In the genomic region with DNA sequence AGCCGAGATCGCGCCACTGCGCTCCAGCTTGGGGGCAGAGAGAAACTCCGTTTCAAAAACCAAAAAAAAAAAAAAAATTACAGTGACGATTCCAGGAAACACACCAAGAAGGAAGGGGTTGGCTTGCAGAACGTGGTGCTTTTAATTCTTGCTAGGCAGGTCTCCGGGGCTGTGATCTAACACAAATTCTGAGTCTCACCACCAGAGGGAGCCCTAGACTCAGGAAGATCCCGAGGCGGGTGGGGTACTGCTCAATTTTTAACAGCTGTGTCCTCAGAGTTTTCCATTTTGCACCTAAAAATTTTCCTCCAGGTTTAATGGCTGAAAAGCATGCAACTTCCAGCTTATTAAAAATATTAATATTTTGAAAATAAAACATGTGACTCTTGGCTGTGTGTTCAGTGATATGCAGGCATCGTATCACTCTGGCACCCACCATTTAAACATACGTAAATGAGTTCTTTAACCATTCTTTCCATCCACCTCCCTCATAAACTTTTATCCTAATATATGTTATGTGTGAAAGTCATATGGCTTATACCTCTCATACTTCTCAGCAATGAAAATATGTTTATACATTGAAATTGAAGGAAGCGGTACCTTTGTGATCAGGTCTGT, we compare ENCODE assay signal across 8 cellular contexts. TPM values are rescaled to one million over a fixed set of nuclear protein-coding genes. Genes with fewer than 3 reads are reported as not detected.
DNase-seq lines count a peak whose midpoint lies in the region; TF ChIP-seq lines count a peak whose summit lies in the region.

No MANE protein-coding gene starts in this region.

- CTCF ChIA-PET in HEK293T (lab: Yijun Ruan, JAX): interaction anchor here (0.6 to 3.4 kb wide), 30 partner anchors 9 to 623 kb away, joined by 3 to 25 read pairs (median 5); partner anchors contain the start of gene NUB1
- CTCF ChIA-PET in activated CD4-positive, alpha-beta T cell treated with anti-CD3 and anti-CD28 coated beads, Interleukin-2, amount 10 ng/mL, durations not matched to agents 7 days and 5 days (lab: Charles Lee): interaction anchor here (0.6 to 2.7 kb wide), 26 partner anchors 10 to 1564 kb away, joined by 3 to 18 read pairs (median 4); no protein-coding TSS in a partner anchor

- peak in 2 of 3 donors; percentile 10 to 79 for TF ChIP-seq CTCF in lower leg skin (IDR thresholded peaks at IDR 0.05)

- intact Hi-C loops in lower leg skin (cut with DNase I; ENCODE audit: low total_unique reads): loop anchor here (5.0 to 10.0 kb wide), 2 partner anchors 37 to 440 kb away; no protein-coding TSS in a partner anchor

- no peaks in the 10 kb centered on the region for H3K27me3 Mint-ChIP-seq in activated CD4-positive, alpha-beta T cell treated with anti-CD3 and anti-CD28 coated beads, Interleukin-2, amount 10 ng/mL, durations not matched to agents 7 days and 5 days

- H3K36me3 Mint-ChIP-seq in activated CD4-positive, alpha-beta T cell treated with anti-CD3 and anti-CD28 coated beads, Interleukin-2, amount 10 ng/mL, durations not matched to agents 7 days and 5 days (ENCODE audit: low read depth): peaks cover 17% of the 10 kb centered on the region

- H3K27ac Mint-ChIP-seq in activated CD4-positive, alpha-beta T cell treated with anti-CD3 and anti-CD28 coated beads, Interleukin-2, amount 10 ng/mL, durations not matched to agents 7 days and 5 days: peak overlapping the region; percentile 81

- WGBS in lower leg skin, 2 donors: 16 to 18% methylated on average over 13 of the region's 13 CpGs

- POLR2A ChIA-PET in HEK293T (lab: Yijun Ruan, JAX): interaction anchor here (0.6 to 1.7 kb wide), 4 partner anchors 26 to 68 kb away, joined by 3 to 4 read pairs (median 3); no protein-coding TSS in a partner anchor
- POLR2A ChIA-PET in activated CD4-positive, alpha-beta T cell treated with anti-CD3 and anti-CD28 coated beads, Interleukin-2, amount 10 ng/mL, durations not matched to agents 7 days and 5 days (lab: Charles Lee): interaction anchor here (1.3 kb wide), 1 partner anchor 35 kb away, joined by 6 read pairs; no protein-coding TSS in a partner anchor

- H3K9me3 Mint-ChIP-seq in activated CD4-positive, alpha-beta T cell treated with anti-CD3 and anti-CD28 coated beads, Interleukin-2, amount 10 ng/mL, durations not matched to agents 7 days and 5 days: peaks cover 24% of the 10 kb centered on the region

- H3K4me1 Mint-ChIP-seq in activated CD4-positive, alpha-beta T cell treated with anti-CD3 and anti-CD28 coated beads, Interleukin-2, amount 10 ng/mL, durations not matched to agents 7 days and 5 days: peaks cover 16% of the 10 kb centered on the region

- no peak overlapping the region for H3K4me3 ChIP-seq in lower leg skin (ENCODE audit: low read depth, poor library complexity, severe bottlenecking)

- no peak for TF ChIP-seq POLR2A in lower leg skin (IDR thresholded peaks at IDR 0.05)

- DNase-seq in DMS 273 treated with DMSO at 0.1 percent for 48 hours (lab: John Stamatoyannopoulos, UW) (peak; percentile 20), HEK293T (ENCODE audit: extremely low spot score) (peak; percentile 90), NCI-H345 treated with DMSO at 0.1 percent for 48 hours (lab: John Stamatoyannopoulos, UW; ENCODE audit: unreplicated experiment) (peak; percentile 31), dedifferentiated amniotic fluid mesenchymal stem cell (ENCODE audit: extremely low spot score) (peak; percentile 77), lower leg skin (ENCODE audit: low spot score in 2 of 2) (peak; percentile 80 to 91), NCI-H524 treated with DMSO at 0.1 percent for 48 hours (lab: John Stamatoyannopoulos, UW) (no peak)
- DNase-seq in activated CD4-positive, alpha-beta T cell treated with anti-CD3 and anti-CD28 coated beads, Interleukin-2, amount 10 ng/mL, durations not matched to agents 7 days and 5 days: peak; percentile 89
- DNase-seq in stimulated activated CD8-positive, alpha-beta memory T cell treated with anti-CD3 and anti-CD28 coated beads, Interleukin-12 subunit alpha, Interleukin-12 subunit beta, amount 100 ng/mL, for 24 hours (ENCODE audit: extremely low read depth): peak; percentile 27

- no peak overlapping the region for H3K4me3 Mint-ChIP-seq in activated CD4-positive, alpha-beta T cell treated with anti-CD3 and anti-CD28 coated beads, Interleukin-2, amount 10 ng/mL, durations not matched to agents 7 days and 5 days

TF ChIP-seq in HEK293T, 16 proteins besides CTCF, POLR2A, EP300 and RAD21:
- no peak for TF ChIP-seq LEF1 (IDR thresholded peaks at IDR 0.05; ENCODE audit: borderline replicate concordance)
- TF ChIP-seq FOXA1 (IDR thresholded peaks at IDR 0.05): no peak
- TF ChIP-seq ELF4 (IDR thresholded peaks at IDR 0.05): no peak
- TF ChIP-seq ARNT (IDR thresholded peaks at IDR 0.05): no peak
- TF ChIP-seq SP1 (IDR thresholded peaks at IDR 0.05): no peak

RNA-seq across cellular contexts. Expression of gene NUB1, which starts 26.5 kb away (rescaled TPM):
- 10 to 100 TPM; 69.7 to 85.5 TPM for total RNA-seq in activated CD4-positive, alpha-beta T cell treated with anti-CD3 and anti-CD28 coated beads, Interleukin-2, amount 10 ng/mL, durations not matched to agents 7 days and 5 days
- 10 to 100 TPM; 40.1 to 48.3 (median 47.5) TPM for total RNA-seq in lower leg skin
